14 cellular contexts compared by ENCODE assay signal in the genomic region with DNA sequence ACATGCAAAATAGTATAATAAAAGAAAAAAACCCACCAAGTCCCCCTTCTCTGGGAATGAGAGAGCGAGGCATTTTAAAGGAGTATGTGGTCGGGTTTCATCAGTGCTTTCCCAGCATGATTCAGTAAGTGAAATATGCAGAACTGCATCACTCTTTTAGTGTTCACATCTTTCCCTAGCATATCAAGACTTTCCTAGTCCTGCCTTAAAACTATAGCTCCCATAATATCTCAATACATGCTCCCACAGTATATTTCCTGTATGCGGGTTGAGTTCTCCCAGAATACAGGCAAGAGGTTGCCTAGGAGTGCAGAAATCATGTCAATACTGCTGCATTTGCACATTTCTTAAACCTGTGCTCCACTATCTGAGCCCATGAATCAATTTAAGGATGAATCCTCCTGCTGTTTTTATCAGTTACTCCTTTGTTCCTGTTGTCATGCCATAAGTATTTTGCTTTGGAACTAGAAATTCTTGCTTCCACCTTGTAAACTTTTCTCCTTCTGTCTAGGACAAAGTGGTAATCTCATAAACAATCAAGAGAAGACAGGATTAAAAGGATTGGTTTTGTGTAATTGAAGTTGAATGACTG.
"Had no signal": no experiment of that assay in that cellular context is flagged by ENCODE, and none has a peak within 500 bp of the region (broad histone marks: within the 10 kb centered on the region; RNA-seq: fewer than 3 reads in every experiment).

No MANE protein-coding gene starts in this region.

- H3K36me3 Mint-ChIP-seq: brain; naive thymus-derived CD4-positive, alpha-beta T cell; WTC11 had no signal

- H3K9me3 ChIP-seq: esophagus squamous epithelium, stomach, vagina had no signal

- H3K4me1 Mint-ChIP-seq: activated CD4-positive, alpha-beta T cell treated with anti-CD3 and anti-CD28 coated beads, Interleukin-2, amount 10 ng/mL, durations not matched to agents 7 days and 5 days; activated T-helper 17 cell treated with anti-CD3 and anti-CD28 coated beads, Interleukin-2, amount 50 U/mL, for 72 hours; brain; naive thymus-derived CD4-positive, alpha-beta T cell; WTC11 had no signal

- H3K27ac Mint-ChIP-seq: activated CD4-positive, alpha-beta T cell treated with anti-CD3 and anti-CD28 coated beads, Interleukin-2, amount 10 ng/mL, durations not matched to agents 7 days and 5 days; activated naive CD4-positive, alpha-beta T cell treated with anti-CD3 and anti-CD28 coated beads for 36 hours; activated T-helper 17 cell treated with anti-CD3 and anti-CD28 coated beads, Interleukin-2, amount 50 U/mL, for 72 hours; brain; naive thymus-derived CD4-positive, alpha-beta T cell; WTC11 had no signal

- H3K9me3 Mint-ChIP-seq: activated CD4-positive, alpha-beta T cell treated with anti-CD3 and anti-CD28 coated beads, Interleukin-2, amount 10 ng/mL, durations not matched to agents 7 days and 5 days; activated naive CD4-positive, alpha-beta T cell treated with anti-CD3 and anti-CD28 coated beads for 36 hours had no signal

- H3K4me3 ChIP-seq: esophagus squamous epithelium, heart left ventricle, skin epidermis, stomach, vagina had no signal

- H3K4me3 Mint-ChIP-seq: activated CD4-positive, alpha-beta T cell treated with anti-CD3 and anti-CD28 coated beads, Interleukin-2, amount 10 ng/mL, durations not matched to agents 7 days and 5 days; activated naive CD4-positive, alpha-beta T cell treated with anti-CD3 and anti-CD28 coated beads for 36 hours; activated T-helper 17 cell treated with anti-CD3 and anti-CD28 coated beads, Interleukin-2, amount 50 U/mL, for 72 hours; brain; naive thymus-derived CD4-positive, alpha-beta T cell; WTC11 had no signal

- H3K27ac ChIP-seq: esophagus squamous epithelium, heart left ventricle, skin epidermis, stomach, vagina had no signal

- DNase-seq: activated CD4-positive, alpha-beta T cell treated with anti-CD3 and anti-CD28 coated beads, Interleukin-2, amount 10 ng/mL, durations not matched to agents 7 days and 5 days; activated naive CD4-positive, alpha-beta T cell treated with anti-CD3 and anti-CD28 coated beads for 36 hours; activated T-cell treated with anti-CD3 and anti-CD28 coated beads for 4 hours; esophagus squamous epithelium; foreskin melanocyte; heart left ventricle; naive thymus-derived CD4-positive, alpha-beta T cell; posterior cingulate gyrus; stomach had no signal

- ATAC-seq: activated T-helper 17 cell treated with anti-CD3 and anti-CD28 coated beads, Interleukin-2, amount 50 U/mL, for 72 hours; heart left ventricle; naive thymus-derived CD4-positive, alpha-beta T cell; WTC11 had no signal

- H3K4me1 ChIP-seq: heart left ventricle, stomach, vagina had no signal

- H3K27me3 Mint-ChIP-seq: activated CD4-positive, alpha-beta T cell treated with anti-CD3 and anti-CD28 coated beads, Interleukin-2, amount 10 ng/mL, durations not matched to agents 7 days and 5 days; activated T-helper 17 cell treated with anti-CD3 and anti-CD28 coated beads, Interleukin-2, amount 50 U/mL, for 72 hours; brain had no signal

- H3K27me3 ChIP-seq: esophagus squamous epithelium, heart left ventricle, stomach, vagina had no signal

- H3K36me3 ChIP-seq: esophagus squamous epithelium, heart left ventricle, stomach, vagina had no signal
